18 cellular contexts compared by ENCODE assay signal in the genomic region with DNA sequence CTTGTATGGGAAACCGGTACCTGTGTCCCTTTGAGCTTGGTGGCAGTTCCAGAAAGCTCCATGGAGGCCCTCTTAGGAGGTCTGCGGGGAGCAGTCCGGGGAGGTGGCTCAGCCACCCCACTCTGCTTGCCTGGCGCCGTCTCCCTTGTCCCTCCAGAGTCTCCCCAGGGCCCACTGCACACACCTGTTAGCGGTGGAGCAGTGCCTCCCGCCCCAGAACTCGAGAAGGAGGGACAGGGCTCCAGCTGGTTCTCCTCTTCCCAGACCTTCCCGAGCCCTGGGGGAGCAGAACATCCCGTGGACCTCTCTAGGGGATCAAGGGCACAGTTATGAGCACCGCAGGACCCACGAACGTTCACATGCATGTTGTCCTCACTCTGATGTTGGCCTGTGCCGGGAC. TPM values are rescaled to one million over a fixed set of nuclear protein-coding genes. Genes with fewer than 3 reads are reported as not detected.
A peak's percentile ranks its signal among the peaks of the same experiment; 100 is the strongest.
DNase-seq lines count a peak whose midpoint lies in the region; ATAC-seq and TF ChIP-seq lines count a peak whose summit lies in the region.
"Had no signal": no experiment of that assay in that cellular context is flagged by ENCODE, and none has a peak within 500 bp of the region (broad histone marks: within the 10 kb centered on the region; RNA-seq: fewer than 3 reads in every experiment).

No MANE protein-coding gene starts in this region.

- H3K27me3 ChIP-seq in right atrium auricular region (no peaks in the 10 kb centered on the region), osteoblast (ENCODE audit: insufficient read depth, low read length) (no peaks in the 10 kb centered on the region)

- H4K20me1 ChIP-seq in osteoblast (ENCODE audit: insufficient read depth, low read length), result no peaks in the 10 kb centered on the region

- CTCF ChIA-PET in activated naive CD4-positive, alpha-beta T cell treated with anti-CD3 and anti-CD28 coated beads, Interleukin-2, amount 10 ng/mL, durations not matched to agents 7 days and 5 days (lab: Charles Lee), result interaction anchor here (1.3 kb wide), 1 partner anchor 36 kb away, joined by 3 read pairs; no protein-coding TSS in a partner anchor

- no peak overlapping the region for H2AFZ ChIP-seq in osteoblast (ENCODE audit: low read length)

- no peaks in the 10 kb centered on the region for H3K79me2 ChIP-seq in osteoblast (ENCODE audit: insufficient read depth, low read length)

- TF ChIP-seq CTCF in right atrium auricular region (IDR thresholded peaks at IDR 0.05) (no peak), osteoblast (IDR thresholded peaks at IDR 0.05; ENCODE audit: extremely low read depth, low read depth, low read length) (no peak)

- H3K9me3 Mint-ChIP-seq in activated naive CD4-positive, alpha-beta T cell treated with anti-CD3 and anti-CD28 coated beads, Interleukin-2, amount 50 U/mL, for 24 hours, result no peaks in the 10 kb centered on the region
- H3K9me3 Mint-ChIP-seq in activated naive CD4-positive, alpha-beta T cell treated with anti-CD3 and anti-CD28 coated beads, Interleukin-2, amount 10 ng/mL, durations not matched to agents 7 days and 5 days, result no peaks in the 10 kb centered on the region
- H3K9me3 Mint-ChIP-seq: CD8-positive, alpha-beta T cell; H9 had no signal

- H3K4me3 Mint-ChIP-seq in activated naive CD4-positive, alpha-beta T cell treated with anti-CD3 and anti-CD28 coated beads, Interleukin-2, amount 50 U/mL, for 24 hours, result no peak overlapping the region
- no peak overlapping the region for H3K4me3 Mint-ChIP-seq in activated naive CD4-positive, alpha-beta T cell treated with anti-CD3 and anti-CD28 coated beads, Interleukin-2, amount 10 ng/mL, durations not matched to agents 7 days and 5 days
- H3K4me3 Mint-ChIP-seq: CD8-positive, alpha-beta T cell; H9 had no signal

- H3K36me3 ChIP-seq in right atrium auricular region (peaks cover 14% of the 10 kb centered on the region), osteoblast (ENCODE audit: insufficient read depth, low read length) (no peaks in the 10 kb centered on the region)

- no peaks in the 10 kb centered on the region for H3K9me3 ChIP-seq in right atrium auricular region
- no peaks in the 10 kb centered on the region for H3K9me3 ChIP-seq in osteoblast (ENCODE audit: low read depth, low read length)
- H3K9me3 ChIP-seq: A549 had no signal

- no peak overlapping the region for H3K4me2 ChIP-seq in osteoblast (ENCODE audit: insufficient read depth, low read length)
- H3K4me2 ChIP-seq: A549 had no signal

- peak overlapping the region; percentile 62 for H3K27ac Mint-ChIP-seq in activated naive CD4-positive, alpha-beta T cell treated with anti-CD3 and anti-CD28 coated beads, Interleukin-2, amount 50 U/mL, for 24 hours
- no peak overlapping the region for H3K27ac Mint-ChIP-seq in activated naive CD4-positive, alpha-beta T cell treated with anti-CD3 and anti-CD28 coated beads, Interleukin-2, amount 10 ng/mL, durations not matched to agents 7 days and 5 days
- H3K27ac Mint-ChIP-seq: CD8-positive, alpha-beta T cell; H9 had no signal

- H3K4me1 Mint-ChIP-seq in activated naive CD4-positive, alpha-beta T cell treated with anti-CD3 and anti-CD28 coated beads, Interleukin-2, amount 50 U/mL, for 24 hours, result peaks cover 5% of the 10 kb centered on the region
- peaks cover 4% of the 10 kb centered on the region for H3K4me1 Mint-ChIP-seq in activated naive CD4-positive, alpha-beta T cell treated with anti-CD3 and anti-CD28 coated beads, Interleukin-2, amount 10 ng/mL, durations not matched to agents 7 days and 5 days

- no peaks in the 10 kb centered on the region for H3K36me3 Mint-ChIP-seq in activated naive CD4-positive, alpha-beta T cell treated with anti-CD3 and anti-CD28 coated beads, Interleukin-2, amount 50 U/mL, for 24 hours
- H3K36me3 Mint-ChIP-seq in activated naive CD4-positive, alpha-beta T cell treated with anti-CD3 and anti-CD28 coated beads, Interleukin-2, amount 10 ng/mL, durations not matched to agents 7 days and 5 days, result no peaks in the 10 kb centered on the region
- H3K36me3 Mint-ChIP-seq: CD8-positive, alpha-beta T cell had no signal

- intact Hi-C loops in left ventricle myocardium superior (cut with micrococcal nuclease), result no loop called here

- no peak overlapping the region for H3K27ac ChIP-seq in right atrium auricular region
- no peak overlapping the region for H3K27ac ChIP-seq in osteoblast (ENCODE audit: low read depth, low read length)
- H3K27ac ChIP-seq: 22Rv1, A549 had no signal

- H3K27me3 Mint-ChIP-seq in activated naive CD4-positive, alpha-beta T cell treated with anti-CD3 and anti-CD28 coated beads, Interleukin-2, amount 50 U/mL, for 24 hours, result peaks cover 1% of the 10 kb centered on the region
- peaks cover 4% of the 10 kb centered on the region for H3K27me3 Mint-ChIP-seq in activated naive CD4-positive, alpha-beta T cell treated with anti-CD3 and anti-CD28 coated beads, Interleukin-2, amount 10 ng/mL, durations not matched to agents 7 days and 5 days

- ATAC-seq in left ventricle myocardium superior (no peak), HG03460 (IDR thresholded peaks at IDR 0.05; ENCODE audit: unreplicated experiment) (no peak)
- ATAC-seq: CD8-positive, alpha-beta T cell; GM12878 had no signal

- no peak for DNase-seq in activated naive CD4-positive, alpha-beta T cell treated with anti-CD3 and anti-CD28 coated beads, Interleukin-2, amount 10 ng/mL, durations not matched to agents 7 days and 5 days
- DNase-seq in left ventricle myocardium superior (peak; percentile 14), right atrium auricular region (ENCODE audit: low spot score) (no peak), osteoblast (ENCODE audit: insufficient read length, low spot score, missing footprints) (peak; percentile 69), hepatic stellate cell (ENCODE audit: low spot score) (no peak)
- DNase-seq: AML-193; Calu3; CD8-positive, alpha-beta T cell; DMS53; EL; IMR-90 had no signal

- peaks cover 0 to 13% of the 10 kb centered on the region in 2 donors for H3K4me1 ChIP-seq in right atrium auricular region
- no peaks in the 10 kb centered on the region for H3K4me1 ChIP-seq in osteoblast (ENCODE audit: insufficient read depth, low read length)

- H3K4me3 ChIP-seq in right atrium auricular region, result no peak overlapping the region
- no peak overlapping the region for H3K4me3 ChIP-seq in osteoblast (ENCODE audit: insufficient read depth, low read length)
- H3K4me3 ChIP-seq: A549, GM12878 had no signal

RNA-seq across cellular contexts. Expression of a gene that starts 10.8 kb away (rescaled TPM):
- total RNA-seq in left ventricle myocardium superior (28.2 TPM), right atrium auricular region (100 to 1,000 TPM in 1 of 2 donors, 10 to 100 TPM in 1; 78.5 to 161 TPM), osteoblast (under 0.01 TPM in 1 of 2 replicates, not detected in the other)
- total RNA-seq: Calu3; CD8-positive, alpha-beta T cell; G401; GM12878; IMR-90 had no signal

RNA-seq across cellular contexts. Expression of a gene that starts 42.1 kb away (rescaled TPM):
- total RNA-seq in left ventricle myocardium superior (6.0 TPM), right atrium auricular region (10 to 100 TPM in 1 of 2 donors, 1 to 10 TPM in 1; 5.6 to 14.1 TPM), osteoblast (not detected in 2 replicates)
- total RNA-seq: IMR-90 had no signal

Comparison
In these comparisons a context has a peak if more than half of its experiments do, and no peak if none do; other contexts are left out.
1. DNase-seq: peak in left ventricle myocardium superior (single experiment) and osteoblast (single experiment); none in activated naive CD4-positive, alpha-beta T cell treated with anti-CD3 and anti-CD28 coated beads, Interleukin-2, amount 10 ng/mL, durations not matched to agents 7 days and 5 days (single experiment), right atrium auricular region (single experiment) and hepatic stellate cell (single experiment).
2. RNA of a gene that starts 10.8 kb away (total RNA-seq): 78.5 to 161 TPM in right atrium auricular region and 28.2 TPM in left ventricle myocardium superior (single experiment); under 0.01 TPM in osteoblast; every median in the first group is over 10 times any median in the second.